In genomic region chr15:67068724-67069400, GRCh38 we compare ENCODE assay signal across 9 cellular contexts. TPM values are rescaled to one million over a fixed set of nuclear protein-coding genes. Genes with fewer than 3 reads are reported as not detected.
DNase-seq lines count a peak whose midpoint lies in the region; ATAC-seq and TF ChIP-seq lines count a peak whose summit lies in the region.
"Had no signal": no experiment of that assay in that cellular context is flagged by ENCODE, and none has a peak within 500 bp of the region (broad histone marks: within the 10 kb centered on the region; RNA-seq: fewer than 3 reads in every experiment).

No MANE protein-coding gene starts in this region.

- H3K36me3 ChIP-seq in heart left ventricle (peaks cover 0 to 23% (median 4%) of the 10 kb centered on the region in 9 donors), left lung (no peaks in the 10 kb centered on the region), upper lobe of left lung (no peaks in the 10 kb centered on the region)

- H3K9me3 ChIP-seq in heart left ventricle, result no peaks in the 10 kb centered on the region
- H3K9me3 ChIP-seq in left lung, result no peaks in the 10 kb centered on the region
- no peaks in the 10 kb centered on the region for H3K9me3 ChIP-seq in upper lobe of left lung

- TF ChIP-seq EP300 in upper lobe of left lung (IDR thresholded peaks at IDR 0.05), result no peak

- H3K27ac Mint-ChIP-seq in activated naive CD8-positive, alpha-beta T cell, result peak overlapping the region; percentile 95

- H3K27me3 ChIP-seq in heart left ventricle (no peaks in the 10 kb centered on the region), left lung (peaks cover 0 to 14% of the 10 kb centered on the region in 2 donors), upper lobe of left lung (no peaks in the 10 kb centered on the region)

- 43 to 54% (median 50%) methylated on average over 6 of the region's 6 CpGs for WGBS in heart left ventricle, 4 donors
- WGBS in upper lobe of left lung, 2 donors, result 49 to 56% methylated on average over 6 of the region's 6 CpGs

- no peaks in the 10 kb centered on the region for H3K27me3 Mint-ChIP-seq in activated naive CD8-positive, alpha-beta T cell

- no peaks in the 10 kb centered on the region for H3K9me3 Mint-ChIP-seq in activated naive CD8-positive, alpha-beta T cell (ENCODE audit: low read depth)

- peak overlapping the region in 8 of 12 donors; percentile 9 to 95 (median 90) for H3K27ac ChIP-seq in heart left ventricle
- H3K27ac ChIP-seq in left lung, result peak overlapping the region; percentile 57 to 61
- H3K27ac ChIP-seq in upper lobe of left lung, result peak overlapping the region; percentile 36 to 87 (median 76)

- H3K4me1 Mint-ChIP-seq in activated naive CD8-positive, alpha-beta T cell (ENCODE audit: low read depth), result peaks cover 54% of the 10 kb centered on the region

- DNase-seq in heart left ventricle (no peak), left ventricle myocardium superior (no peak), left lung (no peak), upper lobe of left lung (no peak), mesenteric fat pad (ENCODE audit: low spot score) (no peak), NK-92 (lab: John Stamatoyannopoulos, UW; ENCODE audit: unreplicated experiment) (no peak)
- DNase-seq: DND-41 had no signal

- H3K4me1 ChIP-seq in heart left ventricle (peaks cover 5 to 74% (median 48%) of the 10 kb centered on the region in 12 donors), left lung (peaks cover 31 to 67% of the 10 kb centered on the region in 2 donors), upper lobe of left lung (peaks cover 36 to 71% (median 55%) of the 10 kb centered on the region in 4 donors)

- peaks cover 3% of the 10 kb centered on the region for H3K36me3 Mint-ChIP-seq in activated naive CD8-positive, alpha-beta T cell

- TF ChIP-seq POLR2A in heart left ventricle (IDR thresholded peaks at IDR 0.05) (no peak), upper lobe of left lung (IDR thresholded peaks at IDR 0.05) (no peak)

- no peak for TF ChIP-seq CTCF in heart left ventricle (IDR thresholded peaks at IDR 0.05)
- TF ChIP-seq CTCF in left lung (IDR thresholded peaks at IDR 0.05), result no peak
- TF ChIP-seq CTCF in upper lobe of left lung (IDR thresholded peaks at IDR 0.05), result no peak

- H3K4me3 Mint-ChIP-seq in activated naive CD8-positive, alpha-beta T cell, result peak overlapping the region; percentile 93

- intact Hi-C loops in heart left ventricle (cut with DNase I), result loop anchor here in 9 of 10 donors (5.0 to 10.0 kb wide), 13 partner anchors 38 to 236 kb away; partner anchors contain the start of genes AAGAB (in 7 of the 9) and IQCH (in 7 of the 9)
- intact Hi-C loops in left ventricle myocardium superior (cut with micrococcal nuclease), result no loop called here
- intact Hi-C loops in left lung (cut with DNase I), result loop anchor here in 1 of 2 donors (10.0 kb wide), 1 partner anchor 96 kb away; no protein-coding TSS in a partner anchor

- ATAC-seq in heart left ventricle (no peak), left ventricle myocardium superior (no peak), left lung (peak; percentile 33), upper lobe of left lung (ENCODE audit: low FRiP score in 2 of 2) (peak in 1 of 2 donors; percentile 35), HG03097 (IDR thresholded peaks at IDR 0.05; ENCODE audit: low FRiP score, unreplicated experiment) (no peak)

- peak overlapping the region in 10 of 12 donors; percentile 78 to 95 (median 86) for H3K4me3 ChIP-seq in heart left ventricle
- peak overlapping the region in 1 of 2 donors; percentile 75 for H3K4me3 ChIP-seq in left lung
- H3K4me3 ChIP-seq in upper lobe of left lung, result peak overlapping the region in 1 of 4 donors; percentile 79

RNA-seq across cellular contexts. Expression of gene SMAD3, which starts 3.5 kb away (rescaled TPM):
- total RNA-seq in heart left ventricle, result 10 to 100 TPM; 12.1 to 34.3 (median 16.3) TPM
- polyA plus RNA-seq in heart left ventricle, result 1 to 10 TPM; 5.6 to 9.8 TPM
- 16.7 TPM for total RNA-seq in left ventricle myocardium superior
- total RNA-seq in left lung, result 10 to 100 TPM; 30.9 to 33.1 TPM
- 10 to 100 TPM; 31.7 to 44.5 (median 36.3) TPM for total RNA-seq in upper lobe of left lung
- total RNA-seq in mesenteric fat pad, result 71.9 TPM
